6 cellular contexts compared by ENCODE assay signal in genomic region chr11:62883677-62884076, GRCh38. TPM values are rescaled to one million over a fixed set of nuclear protein-coding genes. Genes with fewer than 3 reads are reported as not detected.
DNase-seq lines count a peak whose midpoint lies in the region; ATAC-seq and TF ChIP-seq lines count a peak whose summit lies in the region.

No MANE protein-coding gene starts in this region.

- H3K4me1 ChIP-seq in HUES6 (ENCODE audit: control insufficient read depth, insufficient read depth, low read length), result peaks cover 38% of the 10 kb centered on the region
- H3K4me1 ChIP-seq in psoas muscle, result peaks cover 44% of the 10 kb centered on the region

- no peaks in the 10 kb centered on the region for H3K27me3 ChIP-seq in HUES6 (ENCODE audit: control insufficient read depth, insufficient read depth, low read length)
- H3K27me3 ChIP-seq in psoas muscle (ENCODE audit: insufficient read depth in 3 of 3, low read length in 2 of 3), result no peaks in the 10 kb centered on the region

- no peak for TF ChIP-seq CTCF in cardiac fibroblast (IDR thresholded peaks at IDR 0.05; ENCODE audit: low read depth, low read length)
- TF ChIP-seq CTCF in psoas muscle (IDR thresholded peaks at IDR 0.05), result no peak
- TF ChIP-seq CTCF in omental fat pad (IDR thresholded peaks at IDR 0.05), result no peak

- ATAC-seq in psoas muscle (no peak), omental fat pad (ENCODE audit: low FRiP score) (no peak)

- intact Hi-C loops in psoas muscle (cut with DNase I), result no loop called here

- H3K9ac ChIP-seq in HUES6 (ENCODE audit: low read length), result peak overlapping the region; percentile 98

- 83 to 90% (median 89%) methylated on average over 3 of the region's 3 CpGs for WGBS in psoas muscle, 3 donors

- no peak for DNase-seq in cardiac fibroblast (ENCODE audit: low read depth in 2 of 2)
- DNase-seq in psoas muscle, result no peak
- DNase-seq in omental fat pad (ENCODE audit: low spot score), result no peak
- no peak for DNase-seq in cortex of kidney (lab: John Stamatoyannopoulos, UW)
- DNase-seq in HCEC 1CT, result no peak

- H3K36me3 ChIP-seq in HUES6 (ENCODE audit: control insufficient read depth, insufficient read depth, low read length), result peaks cover 86% of the 10 kb centered on the region
- H3K36me3 ChIP-seq in psoas muscle (ENCODE audit: insufficient read depth in 1 of 2, low read depth in 1 of 2), result peaks cover 21 to 68% of the 10 kb centered on the region in 2 donors

- peak overlapping the region; percentile 93 for H3K4me3 ChIP-seq in HUES6 (ENCODE audit: low read depth, low read length)
- peak overlapping the region; percentile 97 to 100 for H3K4me3 ChIP-seq in cardiac fibroblast (replicated peaks in 1 of 2; ENCODE audit: low read depth in 2 of 2, low read length in 2 of 2)
- peak overlapping the region; percentile 99 for H3K4me3 ChIP-seq in psoas muscle

- H3K27ac ChIP-seq in HUES6 (ENCODE audit: low read depth, low read length) (peak overlapping the region; percentile 98), psoas muscle (no peak overlapping the region)

- H3K9me3 ChIP-seq in HUES6 (ENCODE audit: control insufficient read depth, insufficient read depth, low read depth, low read length), result no peaks in the 10 kb centered on the region
- H3K9me3 ChIP-seq in psoas muscle, result no peaks in the 10 kb centered on the region

RNA-seq across cellular contexts. Expression of gene SLC3A2, which starts 3.0 kb away (rescaled TPM):
- 100 to 1,000 TPM in 3 of 4 donors, 10 to 100 TPM in 1; 62.6 to 187 (median 132) TPM for total RNA-seq in psoas muscle
- polyA plus RNA-seq in psoas muscle, result 100 to 1,000 TPM; 149 to 374 (median 208) TPM
- 100 to 1,000 TPM; 110 to 239 (median 191) TPM for total RNA-seq in omental fat pad

RNA-seq across cellular contexts. Expression of gene CHRM1, which starts 37.5 kb away (rescaled TPM):
- total RNA-seq in psoas muscle, result not detected
- polyA plus RNA-seq in psoas muscle, result under 1 TPM in 1 of 3 donors, not detected in 2; 0.06 TPM
- not detected for total RNA-seq in omental fat pad

RNA-seq across cellular contexts. Expression of gene WDR74, which starts 44.3 kb away (rescaled TPM):
- total RNA-seq in psoas muscle (10 to 100 TPM; 32.9 to 74.9 (median 54.2) TPM), omental fat pad (100 to 1,000 TPM in 1 of 4 donors, 10 to 100 TPM in 3; 32.3 to 138 (median 40.8) TPM)
- 100 to 1,000 TPM in 1 of 3 donors, 10 to 100 TPM in 2; 90.1 to 121 (median 92.5) TPM for polyA plus RNA-seq in psoas muscle

RNA-seq across cellular contexts. Expression of gene TEX54, which starts 51.0 kb away (rescaled TPM):
- not detected for total RNA-seq in psoas muscle
- not detected for polyA plus RNA-seq in psoas muscle
- not detected for total RNA-seq in omental fat pad

RNA-seq across cellular contexts. Expression of gene STX5, which starts 51.8 kb away (rescaled TPM):
- total RNA-seq in psoas muscle (10 to 100 TPM; 16.0 to 24.6 (median 20.7) TPM), omental fat pad (10 to 100 TPM; 32.2 to 43.1 (median 37.4) TPM)
- 10 to 100 TPM; 18.2 to 21.1 (median 21.1) TPM for polyA plus RNA-seq in psoas muscle
